In the genomic region with DNA sequence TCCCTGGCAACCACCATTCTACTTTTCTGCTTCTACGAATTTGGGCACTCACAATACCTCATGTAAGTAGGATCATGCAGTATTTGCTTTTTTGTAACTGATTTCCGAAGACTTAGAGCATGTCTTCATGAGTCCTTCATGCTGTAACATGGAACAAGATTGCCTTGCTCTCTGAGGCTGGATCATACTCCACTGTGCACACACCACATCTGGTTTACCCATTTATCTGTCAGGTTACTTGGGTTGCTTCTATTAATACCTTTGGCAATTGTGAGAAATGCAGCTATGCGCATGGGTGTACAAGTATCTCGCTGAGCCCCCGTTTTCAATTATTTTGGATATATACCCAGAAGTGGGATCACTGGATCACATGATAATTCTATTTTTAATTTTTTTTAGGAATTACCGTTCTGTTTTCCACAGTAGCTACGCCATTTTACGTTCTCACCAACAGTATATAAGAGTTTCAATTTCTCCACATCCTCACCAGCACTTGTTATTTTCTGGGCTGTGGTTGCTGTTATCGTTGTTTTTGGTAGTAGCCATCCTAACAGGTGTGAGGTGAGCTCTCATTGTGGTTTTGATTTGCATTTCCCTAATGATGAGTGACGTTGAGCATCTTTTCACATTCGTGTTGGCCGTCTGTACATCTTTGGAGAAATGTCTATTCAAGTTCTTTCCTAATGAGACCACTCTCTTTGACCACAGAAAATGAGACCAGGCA, we compare ENCODE assay signal across 1 cellular context.
TF ChIP-seq lines count a peak whose summit lies in the region.

No MANE protein-coding gene starts in this region.

TF ChIP-seq in HCT116, 20 proteins besides CTCF, POLR2A, EP300 and RAD21:
- TF ChIP-seq SP1 (IDR thresholded peaks at IDR 0.05; ENCODE audit: low read depth) (no peak), JUND (IDR thresholded peaks at IDR 0.05) (no peak), ZNF274 (IDR thresholded peaks at IDR 0.05; ENCODE audit: low read depth, low read length) (no peak), CEBPB (IDR thresholded peaks at IDR 0.05; ENCODE audit: low read depth) (no peak), FOSL1 (IDR thresholded peaks at IDR 0.05; ENCODE audit: low read depth) (no peak), POLR2AphosphoS5 (IDR thresholded peaks at IDR 0.05; ENCODE audit: low read depth, low read length) (no peak), SIN3A (IDR thresholded peaks at IDR 0.05; ENCODE audit: low read depth) (no peak)
- TF ChIP-seq, protein P1, sequence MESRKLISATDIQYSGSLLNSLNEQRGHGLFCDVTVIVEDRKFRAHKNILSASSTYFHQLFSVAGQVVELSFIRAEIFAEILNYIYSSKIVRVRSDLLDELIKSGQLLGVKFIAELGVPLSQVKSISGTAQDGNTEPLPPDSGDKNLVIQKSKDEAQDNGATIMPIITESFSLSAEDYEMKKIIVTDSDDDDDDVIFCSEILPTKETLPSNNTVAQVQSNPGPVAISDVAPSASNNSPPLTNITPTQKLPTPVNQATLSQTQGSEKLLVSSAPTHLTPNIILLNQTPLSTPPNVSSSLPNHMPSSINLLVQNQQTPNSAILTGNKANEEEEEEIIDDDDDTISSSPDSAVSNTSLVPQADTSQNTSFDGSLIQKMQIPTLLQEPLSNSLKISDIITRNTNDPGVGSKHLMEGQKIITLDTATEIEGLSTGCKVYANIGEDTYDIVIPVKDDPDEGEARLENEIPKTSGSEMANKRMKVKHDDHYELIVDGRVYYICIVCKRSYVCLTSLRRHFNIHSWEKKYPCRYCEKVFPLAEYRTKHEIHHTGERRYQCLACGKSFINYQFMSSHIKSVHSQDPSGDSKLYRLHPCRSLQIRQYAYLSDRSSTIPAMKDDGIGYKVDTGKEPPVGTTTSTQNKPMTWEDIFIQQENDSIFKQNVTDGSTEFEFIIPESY (IDR thresholded peaks at IDR 0.05; ENCODE audit: extremely low read depth, insufficient replicate concordance, low read length) = no peak
